Comparison of ENCODE assay signal across 8 cellular contexts in the genomic region with DNA sequence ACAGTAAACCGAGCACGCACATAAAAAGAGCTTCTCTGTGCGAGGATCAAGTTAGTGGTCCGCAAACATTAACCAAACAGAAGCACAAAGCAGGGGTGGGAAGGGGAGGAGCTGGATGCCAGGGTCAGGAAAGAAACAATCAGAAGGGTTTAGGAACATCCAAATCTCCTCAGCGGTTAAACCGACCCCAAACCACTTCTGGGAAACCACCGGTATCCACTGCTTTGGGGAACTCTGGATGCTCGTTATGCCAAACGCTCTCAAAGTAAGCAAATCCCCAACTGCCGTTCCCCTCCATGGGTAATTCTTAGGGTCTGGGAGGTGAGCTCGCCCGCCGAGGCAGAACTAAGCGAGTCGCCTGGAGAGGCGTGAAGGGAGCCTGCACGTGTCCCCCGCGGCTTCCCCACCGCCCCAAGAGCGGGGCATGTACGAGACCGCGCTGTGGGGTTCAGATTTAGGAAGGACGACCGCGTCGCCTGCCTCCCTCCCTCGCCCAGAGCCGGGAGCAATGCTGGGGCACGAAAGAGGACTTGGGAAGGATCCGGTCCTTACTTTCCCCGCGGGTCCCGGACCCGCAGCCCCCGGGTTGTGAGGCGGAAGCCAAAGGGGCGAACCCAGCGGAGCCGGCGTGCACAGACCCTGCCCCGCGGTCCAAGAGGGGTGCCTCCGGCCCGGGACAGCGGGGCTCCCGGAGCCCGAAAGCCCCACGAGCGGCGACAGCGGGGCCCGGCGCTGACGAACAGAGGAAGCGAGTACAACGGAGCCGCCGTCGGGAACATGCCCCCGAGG. TPM values are rescaled to one million over a fixed set of nuclear protein-coding genes. Genes with fewer than 3 reads are reported as not detected.
A peak's percentile ranks its signal among the peaks of the same experiment; 100 is the strongest.
DNase-seq lines count a peak whose midpoint lies in the region; ATAC-seq, FAIRE-seq and TF ChIP-seq lines count a peak whose summit lies in the region.

No MANE protein-coding gene starts in this region.

- no peak for TF ChIP-seq CTCF in activated CD8-positive, alpha-beta T cell treated with anti-CD3 and anti-CD28 coated beads for 36 hours (IDR thresholded peaks at IDR 0.05)
- TF ChIP-seq CTCF in endothelial cell of umbilical vein (IDR thresholded peaks at IDR 0.05; ENCODE audit: extremely low read depth in 1 of 2, insufficient read depth in 1 of 2, low read depth in 1 of 2, low read length in 2 of 2) (no peak), suprapubic skin (IDR thresholded peaks at IDR 0.05) (no peak)

- peak overlapping the region; percentile 79 to 93 (median 86) for H3K4me3 ChIP-seq in endothelial cell of umbilical vein (replicated peaks in 1 of 3; ENCODE audit: insufficient read depth in 1 of 3, low read depth in 1 of 3, low read length in 3 of 3)
- peak overlapping the region; percentile 93 for H3K4me3 ChIP-seq in suprapubic skin

- H3K27me3 Mint-ChIP-seq in activated CD8-positive, alpha-beta T cell treated with anti-CD3 and anti-CD28 coated beads for 36 hours = no peaks in the 10 kb centered on the region

- no peak for TF ChIP-seq POLR2A in endothelial cell of umbilical vein (IDR thresholded peaks at IDR 0.05; ENCODE audit: low read depth, low read length)
- TF ChIP-seq POLR2A in suprapubic skin (IDR thresholded peaks at IDR 0.05) = no peak

- H3K27ac Mint-ChIP-seq in activated CD8-positive, alpha-beta T cell treated with anti-CD3 and anti-CD28 coated beads for 36 hours = peak overlapping the region; percentile 94

- ATAC-seq in GM21576 (IDR thresholded peaks at IDR 0.05; ENCODE audit: unreplicated experiment) = peak; percentile 3
- ATAC-seq in activated CD8-positive, alpha-beta T cell treated with anti-CD3 and anti-CD28 coated beads for 36 hours = peak; percentile 5

- intact Hi-C loops in activated CD8-positive, alpha-beta T cell treated with anti-CD3 and anti-CD28 coated beads for 36 hours (cut with micrococcal nuclease) = no loop called here
- intact Hi-C loops in endothelial cell of umbilical vein (cut with micrococcal nuclease) = loop anchor here (1.0 to 2.0 kb wide), 3 partner anchors 85 to 220 kb away; a partner anchor contains a TSS

- no peaks in the 10 kb centered on the region for H3K9me3 ChIP-seq in endothelial cell of umbilical vein (replicated peaks; ENCODE audit: control insufficient read depth, insufficient read depth, low read length)
- no peaks in the 10 kb centered on the region for H3K9me3 ChIP-seq in suprapubic skin

- no TSS peak for BruUV-seq in endothelial cell of umbilical vein (replicated peaks; lab: Mats Ljungman, UMichigan)

- no peaks in the 10 kb centered on the region for H3K9me1 ChIP-seq in endothelial cell of umbilical vein (replicated peaks; ENCODE audit: control insufficient read depth, extremely low read depth, insufficient read depth, low read length)

- peaks cover 4% of the 10 kb centered on the region for H3K36me3 Mint-ChIP-seq in activated CD8-positive, alpha-beta T cell treated with anti-CD3 and anti-CD28 coated beads for 36 hours (ENCODE audit: low read depth)

- H2AFZ ChIP-seq in endothelial cell of umbilical vein (ENCODE audit: low read depth, low read length) = peak overlapping the region; percentile 75

- peak; percentile 83 for FAIRE-seq in endothelial cell of umbilical vein (lab: Jason Lieb, UNC)

- TF ChIP-seq EP300 in suprapubic skin (IDR thresholded peaks at IDR 0.05) = no peak

- H3K36me3 ChIP-seq in endothelial cell of umbilical vein (ENCODE audit: control insufficient read depth in 2 of 2, extremely low read depth in 1 of 2, insufficient read depth in 2 of 2, low read length in 2 of 2) = no peaks in the 10 kb centered on the region
- no peaks in the 10 kb centered on the region for H3K36me3 ChIP-seq in suprapubic skin

- peak overlapping the region; percentile 96 for H3K4me3 Mint-ChIP-seq in activated CD8-positive, alpha-beta T cell treated with anti-CD3 and anti-CD28 coated beads for 36 hours

- POLR2A ChIA-PET in activated CD8-positive, alpha-beta T cell treated with anti-CD3 and anti-CD28 coated beads for 36 hours (lab: Charles Lee) = interaction anchor here (0.6 to 3.9 kb wide), 13 partner anchors 8 to 348 kb away, joined by 3 to 26 read pairs (median 7); a partner anchor contains a TSS
- POLR2A ChIA-PET in endothelial cell of umbilical vein (lab: Charles Lee) = no interaction called here

- under 1% methylated on average over 42 of the region's 62 CpGs for WGBS in suprapubic skin

- no peaks in the 10 kb centered on the region for H4K20me1 ChIP-seq in endothelial cell of umbilical vein (replicated peaks; ENCODE audit: control insufficient read depth, extremely low read depth, insufficient read depth, low read length)

- peak overlapping the region; percentile 34 for H3K27ac ChIP-seq in endothelial cell of umbilical vein (ENCODE audit: insufficient read depth, low read depth, low read length)
- H3K27ac ChIP-seq in suprapubic skin = peak overlapping the region; percentile 94

- H3K4me1 ChIP-seq in endothelial cell of umbilical vein (ENCODE audit: control insufficient read depth, extremely low read depth, insufficient read depth, low read length) (peaks cover 13% of the 10 kb centered on the region), suprapubic skin (peaks cover 35% of the 10 kb centered on the region)

- peaks cover 54% of the 10 kb centered on the region for H3K79me2 ChIP-seq in endothelial cell of umbilical vein (ENCODE audit: control insufficient read depth, insufficient read depth, low read length)

- dilution Hi-C loops in endothelial cell of umbilical vein (cut with MboI; ENCODE audit: extremely low pct_ligation_motif_present, low sequenced_read_pairs) = no loop called here

- peak overlapping the region; percentile 90 for H3K9ac ChIP-seq in endothelial cell of umbilical vein (replicated peaks; ENCODE audit: extremely low read depth, insufficient read depth, low read length)

- CTCF ChIA-PET in activated CD8-positive, alpha-beta T cell treated with anti-CD3 and anti-CD28 coated beads for 36 hours (lab: Charles Lee) = interaction anchor here (0.6 to 1.7 kb wide), 5 partner anchors 58 to 486 kb away, joined by 3 to 7 read pairs (median 3); a partner anchor contains a TSS
- CTCF ChIA-PET in endothelial cell of umbilical vein (lab: Charles Lee) = interaction anchor here (0.8 to 2.0 kb wide), 3 partner anchors 20 to 218 kb away, joined by 3 to 7 read pairs (median 5); a partner anchor contains a TSS

- in situ Hi-C loops in Caki2 (cut with HindIII; ENCODE audit: low pct_unique_long_range_greater_than_20kb, low sequenced_read_pairs) = no loop called here

- H3K27me3 ChIP-seq in endothelial cell of umbilical vein (ENCODE audit: control insufficient read depth in 2 of 2, insufficient read depth in 2 of 2, low read length in 2 of 2) = no peaks in the 10 kb centered on the region
- H3K27me3 ChIP-seq in suprapubic skin = no peaks in the 10 kb centered on the region

- H3K4me2 ChIP-seq in endothelial cell of umbilical vein (ENCODE audit: insufficient read depth, low read length) = peak overlapping the region; percentile 70

- H3K9me3 Mint-ChIP-seq in activated CD8-positive, alpha-beta T cell treated with anti-CD3 and anti-CD28 coated beads for 36 hours = no peaks in the 10 kb centered on the region

- peaks cover 13% of the 10 kb centered on the region for H3K4me1 Mint-ChIP-seq in activated CD8-positive, alpha-beta T cell treated with anti-CD3 and anti-CD28 coated beads for 36 hours (ENCODE audit: low read depth)

- DNase-seq in Caki2 (ENCODE audit: low read depth) (peak; percentile 69), LoVo (ENCODE audit: low spot score) (peak; percentile 26), endothelial cell of umbilical vein (ENCODE audit: low read depth, low spot score) (peak; percentile 49), myocyte (ENCODE audit: low read depth) (peak; percentile 45), suprapubic skin (ENCODE audit: low spot score in 2 of 2) (peak; percentile 67 to 77), cerebellar nuclear complex (lab: John Stamatoyannopoulos, UW) (no peak)
- peak; percentile 44 for DNase-seq in activated CD8-positive, alpha-beta T cell treated with anti-CD3 and anti-CD28 coated beads for 36 hours

TF ChIP-seq in endothelial cell of umbilical vein, 7 proteins besides CTCF, POLR2A, EP300 and RAD21 (continues in another document):
- TF ChIP-seq EZH2 (IDR thresholded peaks at IDR 0.05; ENCODE audit: borderline replicate concordance, low read depth, low read length, severe bottlenecking) (no peak), MYC (IDR thresholded peaks at IDR 0.05; ENCODE audit: low read depth, low read length) (no peak)
- TF ChIP-seq, protein P1, sequence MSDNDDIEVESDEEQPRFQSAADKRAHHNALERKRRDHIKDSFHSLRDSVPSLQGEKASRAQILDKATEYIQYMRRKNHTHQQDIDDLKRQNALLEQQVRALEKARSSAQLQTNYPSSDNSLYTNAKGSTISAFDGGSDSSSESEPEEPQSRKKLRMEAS (IDR thresholded peaks at IDR 0.05; ENCODE audit: insufficient read depth, insufficient read length) = no peak

RNA-seq across cellular contexts. Expression of a gene that starts 0.7 kb away (rescaled TPM):
- 7.6 and 9.4 TPM in 2 replicates for total RNA-seq in Caki2 (2014; rRNA removed; shearing (Covaris generic); ENCODE audit: low replicate concordance)
- total RNA-seq in activated CD8-positive, alpha-beta T cell treated with anti-CD3 and anti-CD28 coated beads for 36 hours = 10 to 100 TPM; 44.3 to 45.4 TPM
- total RNA-seq in endothelial cell of umbilical vein (32.5 and 34.2 TPM in 2 replicates), myocyte (30.7 and 34.0 TPM in 2 replicates), suprapubic skin (10 to 100 TPM; 18.2 to 26.6 (median 25.8) TPM)
- polyA plus RNA-seq in endothelial cell of umbilical vein = 3.8 and 4.8 TPM in 2 replicates
- polyA plus RNA-seq in endothelial cell of umbilical vein (2011; cell fraction: cytosol; rRNA removed) = 4.8 and 5.0 TPM in 2 replicates
- 8.7 and 10.2 TPM in 2 replicates for polyA plus RNA-seq in endothelial cell of umbilical vein (2011; cell fraction: nucleus; rRNA removed)
- polyA plus RNA-seq in endothelial cell of umbilical vein (2012) = 17.1 and 24.4 TPM in 2 replicates
- 18.1 and 21.6 TPM in 2 replicates for polyA minus RNA-seq in endothelial cell of umbilical vein
- 15.8 TPM for polyA minus RNA-seq in endothelial cell of umbilical vein (2011; cell fraction: cytosol; rRNA and poly(A)+ RNA removed)
- polyA minus RNA-seq in endothelial cell of umbilical vein (2011; cell fraction: nucleus; rRNA and poly(A)+ RNA removed) = 10.6 and 14.2 TPM in 2 replicates
- polyA plus RNA-seq in myocyte (2012) = 11.5 TPM

RNA-seq across cellular contexts. Expression of a gene that starts 20.0 kb away (rescaled TPM):
- 39.7 and 49.1 TPM in 2 replicates for total RNA-seq in Caki2 (2014; rRNA removed; shearing (Covaris generic); ENCODE audit: low replicate concordance)
- total RNA-seq in activated CD8-positive, alpha-beta T cell treated with anti-CD3 and anti-CD28 coated beads for 36 hours = 10 to 100 TPM; 35.9 to 38.2 TPM
- total RNA-seq in endothelial cell of umbilical vein = 75.4 and 77.4 TPM in 2 replicates
- polyA plus RNA-seq in endothelial cell of umbilical vein = 22.3 and 26.1 TPM in 2 replicates
- 33.6 and 34.2 TPM in 2 replicates for polyA plus RNA-seq in endothelial cell of umbilical vein (2011; cell fraction: cytosol; rRNA removed)
- polyA plus RNA-seq in endothelial cell of umbilical vein (2011; cell fraction: nucleus; rRNA removed) = 57.6 and 75.5 TPM in 2 replicates
- 52.7 and 58.3 TPM in 2 replicates for polyA plus RNA-seq in endothelial cell of umbilical vein (2012)
- polyA minus RNA-seq in endothelial cell of umbilical vein = 22.1 and 25.0 TPM in 2 replicates
- polyA minus RNA-seq in endothelial cell of umbilical vein (2011; cell fraction: cytosol; rRNA and poly(A)+ RNA removed) = 26.3 TPM
- polyA minus RNA-seq in endothelial cell of umbilical vein (2011; cell fraction: nucleus; rRNA and poly(A)+ RNA removed) = 27.6 and 37.4 TPM in 2 replicates
- total RNA-seq in myocyte = 37.9 and 72.1 TPM in 2 replicates
- 48.1 TPM for polyA plus RNA-seq in myocyte (2012)
- 10 to 100 TPM; 52.2 to 70.1 (median 60.8) TPM for total RNA-seq in suprapubic skin

Comparison
In these comparisons a context has a peak if more than half of its experiments do, and no peak if none do; other contexts are left out.
1. DNase-seq: peak in Caki2 (single experiment), LoVo (single experiment), activated CD8-positive, alpha-beta T cell treated with anti-CD3 and anti-CD28 coated beads for 36 hours (single experiment), endothelial cell of umbilical vein (single experiment), myocyte (single experiment) and suprapubic skin (2 of 2); none in cerebellar nuclear complex (0 of 2).